Comparison of ENCODE assay signal across 11 cellular contexts in the genomic region with DNA sequence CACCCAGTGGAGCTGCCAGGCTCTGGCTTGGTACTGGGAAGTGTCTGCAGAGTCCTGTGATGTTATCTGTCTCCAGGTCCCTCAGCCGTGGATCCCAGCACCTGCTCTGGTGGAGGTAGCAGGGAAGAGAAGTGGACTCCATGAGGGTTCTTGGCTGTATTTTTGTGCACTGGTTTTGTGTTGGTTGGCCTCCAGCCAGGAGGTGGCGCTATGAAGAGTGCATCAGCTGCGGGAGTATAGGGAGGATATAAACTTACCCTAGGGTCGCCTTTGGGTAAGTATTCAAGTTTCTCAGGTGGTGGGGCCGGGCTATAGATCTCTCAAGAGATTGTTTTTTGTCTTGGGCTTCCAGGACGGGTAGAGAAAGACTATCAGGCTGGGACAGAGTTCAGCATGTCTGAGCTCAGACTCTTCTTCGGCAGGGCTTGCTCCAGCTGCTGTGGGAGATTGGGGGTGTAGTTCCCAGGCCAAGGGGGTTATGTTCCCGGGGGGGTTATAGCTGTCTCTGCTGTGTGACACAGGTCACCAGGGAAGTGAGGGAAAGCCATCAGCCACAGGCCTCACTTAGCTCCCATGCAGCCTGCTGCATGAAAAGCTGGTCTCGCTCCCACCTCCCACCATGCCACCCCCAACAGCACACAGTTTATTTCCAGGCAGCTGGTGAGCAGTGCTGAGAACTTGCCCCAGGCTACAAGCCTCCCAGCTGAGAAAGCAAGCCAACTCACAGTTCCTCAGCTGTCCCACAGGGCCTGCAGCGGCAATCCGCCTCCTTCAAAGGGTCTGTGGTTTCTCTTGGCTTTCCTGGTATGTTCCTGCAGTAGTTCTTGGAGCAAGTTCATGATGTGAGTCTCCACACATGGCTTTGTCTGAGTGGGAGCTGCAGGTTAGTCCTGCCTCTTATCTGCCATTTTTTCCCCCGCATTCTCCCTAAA.
DNase-seq lines count a peak whose midpoint lies in the region; ATAC-seq and TF ChIP-seq lines count a peak whose summit lies in the region.
"Had no signal": no experiment of that assay in that cellular context is flagged by ENCODE, and none has a peak within 500 bp of the region (broad histone marks: within the 10 kb centered on the region; RNA-seq: fewer than 3 reads in every experiment).

No MANE protein-coding gene starts in this region.

- peak overlapping the region; percentile 79 for H4K91ac ChIP-seq in trophoblast cell (ENCODE audit: low read depth, low read length)

- no peaks in the 10 kb centered on the region for H3K27me3 ChIP-seq in OCI-LY3 (ENCODE audit: low read depth, low read length)
- H3K27me3 ChIP-seq in endodermal cell (ENCODE audit: control insufficient read depth, insufficient read depth, low read length, poor library complexity, severe bottlenecking), result no peaks in the 10 kb centered on the region
- no peaks in the 10 kb centered on the region for H3K27me3 ChIP-seq in trophoblast cell (ENCODE audit: insufficient read depth, low read length)

- no peak overlapping the region for H2AFZ ChIP-seq in OCI-LY3 (ENCODE audit: low read depth, low read length)
- no peak overlapping the region for H2AFZ ChIP-seq in trophoblast cell (ENCODE audit: insufficient read depth, low read length, poor library complexity)

- H2AK5ac ChIP-seq in trophoblast cell (ENCODE audit: low read length), result peak overlapping the region; percentile 90

- H2BK12ac ChIP-seq in trophoblast cell (ENCODE audit: low read length), result peak overlapping the region; percentile 55

- peaks cover 31% of the 10 kb centered on the region for H3K36me3 Mint-ChIP-seq in endodermal cell (ENCODE audit: low read depth)

- H4K20me1 ChIP-seq in OCI-LY3 (ENCODE audit: insufficient read depth, low read length), result no peaks in the 10 kb centered on the region

- no peak overlapping the region for H3K4me3 ChIP-seq in OCI-LY3 (ENCODE audit: low read length)
- H3K4me3 ChIP-seq in endodermal cell (ENCODE audit: low read length), result no peak overlapping the region
- no peak overlapping the region for H3K4me3 ChIP-seq in trophoblast cell (ENCODE audit: low read depth, low read length)

- H3K14ac ChIP-seq in trophoblast cell (ENCODE audit: low read length), result peak overlapping the region; percentile 32

- POLR2A ChIA-PET in HEK293T (lab: Yijun Ruan, JAX), result no interaction called here

- H3K27ac Mint-ChIP-seq in endodermal cell, result no peak overlapping the region
- H3K27ac Mint-ChIP-seq: T-helper 1 cell treated with Interleukin-12 subunit alpha and Interleukin-12 subunit beta and Interleukin-4 antibody, amounts not matched to agents 30 μg/mL and 1 μg/mL, for 36 hours had no signal

- DNase-seq in NCI-H146 (lab: John Stamatoyannopoulos, UW) (peak; percentile 17), NCI-H146 treated with DMSO at 0.1 percent for 48 hours (lab: John Stamatoyannopoulos, UW; ENCODE audit: unreplicated experiment) (no peak), endodermal cell (peak; percentile 74), trophoblast cell (peak; percentile 97 to 98), HEK293T (ENCODE audit: extremely low spot score) (no peak)
- no peak for DNase-seq in activated CD4-positive, CD25-positive, alpha-beta regulatory T cell treated with anti-CD3 and anti-CD28 coated beads, Interleukin-2, amount 50 U/mL, for 72 hours
- DNase-seq: NCI-H2081, right cardiac atrium had no signal

- WGBS in endodermal cell (ENCODE audit: insufficient coverage in 1 of 2, insufficient read length in 1 of 2), 2 experiments, result 92% methylated on average over 4 to 12 of the region's 12 CpGs
- WGBS in trophoblast cell (ENCODE audit: extremely low coverage, insufficient coverage, insufficient read length), result no CpG with 5 or more reads among the region's 12 CpGs

- H3K4me1 Mint-ChIP-seq in endodermal cell, result no peaks in the 10 kb centered on the region

- no peaks in the 10 kb centered on the region for H3K27me3 Mint-ChIP-seq in endodermal cell (ENCODE audit: insufficient read depth)

- peaks cover 9% of the 10 kb centered on the region for H3K79me1 ChIP-seq in trophoblast cell (ENCODE audit: low read length)

- H3K36me3 ChIP-seq in OCI-LY3 (replicated peaks; ENCODE audit: low read depth, low read length), result no peaks in the 10 kb centered on the region
- H3K36me3 ChIP-seq in endodermal cell (ENCODE audit: control insufficient read depth, insufficient read depth, low read length), result no peaks in the 10 kb centered on the region
- H3K36me3 ChIP-seq in trophoblast cell (ENCODE audit: control insufficient read depth in 1 of 2, insufficient read depth in 2 of 2, low read length in 2 of 2), result peaks cover 4% of the 10 kb centered on the region in 2 experiments

- CTCF ChIA-PET in HEK293T (lab: Yijun Ruan, JAX), result interaction anchor here (0.6 to 1.2 kb wide), 5 partner anchors 9 to 642 kb away, joined by 3 to 6 read pairs (median 3); no protein-coding TSS in a partner anchor

- H3K79me2 ChIP-seq in OCI-LY3 (ENCODE audit: low read length) (no peaks in the 10 kb centered on the region), trophoblast cell (ENCODE audit: control insufficient read depth, insufficient read depth, low read length, poor library complexity) (no peaks in the 10 kb centered on the region)

- no peak for ATAC-seq in GM21447 (IDR thresholded peaks at IDR 0.05; ENCODE audit: unreplicated experiment)
- ATAC-seq: right cardiac atrium had no signal

- peak overlapping the region; percentile 61 for H2BK5ac ChIP-seq in trophoblast cell (ENCODE audit: low read depth, low read length, poor library complexity)

- TF ChIP-seq CTCF in OCI-LY3 (IDR thresholded peaks at IDR 0.05; ENCODE audit: low read depth, low read length) (peak; percentile 15; the same call in 1 of the 2 replicates), endodermal cell (conservative IDR thresholded peaks at IDR 0.05) (peak; percentile 51)

- H3K9me3 Mint-ChIP-seq in endodermal cell, result peaks cover 34% of the 10 kb centered on the region

- peak overlapping the region; percentile 18 for H4K8ac ChIP-seq in trophoblast cell (ENCODE audit: low read depth, low read length)

- H3K18ac ChIP-seq in trophoblast cell (ENCODE audit: low read length), result peak overlapping the region; percentile 90

- H3K4me2 ChIP-seq in OCI-LY3 (ENCODE audit: low read length) (no peak overlapping the region), trophoblast cell (ENCODE audit: low read length) (peak overlapping the region; percentile 46)

- no peak overlapping the region for H3K4me3 Mint-ChIP-seq in endodermal cell
- H3K4me3 Mint-ChIP-seq: T-helper 1 cell treated with Interleukin-12 subunit alpha and Interleukin-12 subunit beta and Interleukin-4 antibody, amounts not matched to agents 30 μg/mL and 1 μg/mL, for 36 hours had no signal

- H3K4ac ChIP-seq in trophoblast cell (ENCODE audit: low read depth, low read length), result peak overlapping the region; percentile 33

- H3K4me1 ChIP-seq in OCI-LY3 (ENCODE audit: low read length), result no peaks in the 10 kb centered on the region
- H3K4me1 ChIP-seq in endodermal cell (ENCODE audit: control insufficient read depth, insufficient read depth, low read length), result no peaks in the 10 kb centered on the region
- peaks cover 8 to 13% of the 10 kb centered on the region in 2 experiments for H3K4me1 ChIP-seq in trophoblast cell (ENCODE audit: control insufficient read depth in 1 of 2, insufficient read depth in 2 of 2, low read length in 2 of 2)

- H3K27ac ChIP-seq in OCI-LY3 (ENCODE audit: low read length), result no peak overlapping the region
- no peak overlapping the region for H3K27ac ChIP-seq in endodermal cell (ENCODE audit: low read depth, low read length)
- H3K27ac ChIP-seq in trophoblast cell (ENCODE audit: low read depth, low read length), result peak overlapping the region; percentile 78

- H3K9me3 ChIP-seq in OCI-LY3 (ENCODE audit: insufficient read depth, low read length) (no peaks in the 10 kb centered on the region), endodermal cell (ENCODE audit: control insufficient read depth, low read length) (peaks cover 21% of the 10 kb centered on the region), trophoblast cell (ENCODE audit: insufficient read depth, low read depth, low read length) (peaks cover 3% of the 10 kb centered on the region)

- H3K9ac ChIP-seq in OCI-LY3 (ENCODE audit: low read length), result no peak overlapping the region
- H3K9ac ChIP-seq in endodermal cell (ENCODE audit: extremely low read depth, low read length, poor library complexity, severe bottlenecking), result no peak overlapping the region
- no peak overlapping the region for H3K9ac ChIP-seq in trophoblast cell (ENCODE audit: low read length)

- H2BK120ac ChIP-seq in trophoblast cell (ENCODE audit: insufficient read depth, low read length, poor library complexity), result peak overlapping the region; percentile 85

- no peak overlapping the region for H3K23ac ChIP-seq in trophoblast cell (ENCODE audit: low read length)

- no peak overlapping the region for H4K12ac ChIP-seq in trophoblast cell (ENCODE audit: low read depth, low read length)

TF ChIP-seq in HEK293T, 16 proteins besides CTCF, POLR2A, EP300 and RAD21:
- TF ChIP-seq, protein P1, sequence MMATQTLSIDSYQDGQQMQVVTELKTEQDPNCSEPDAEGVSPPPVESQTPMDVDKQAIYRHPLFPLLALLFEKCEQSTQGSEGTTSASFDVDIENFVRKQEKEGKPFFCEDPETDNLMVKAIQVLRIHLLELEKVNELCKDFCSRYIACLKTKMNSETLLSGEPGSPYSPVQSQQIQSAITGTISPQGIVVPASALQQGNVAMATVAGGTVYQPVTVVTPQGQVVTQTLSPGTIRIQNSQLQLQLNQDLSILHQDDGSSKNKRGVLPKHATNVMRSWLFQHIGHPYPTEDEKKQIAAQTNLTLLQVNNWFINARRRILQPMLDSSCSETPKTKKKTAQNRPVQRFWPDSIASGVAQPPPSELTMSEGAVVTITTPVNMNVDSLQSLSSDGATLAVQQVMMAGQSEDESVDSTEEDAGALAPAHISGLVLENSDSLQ (IDR thresholded peaks at IDR 0.05), result no peak
- TF ChIP-seq ARNT (IDR thresholded peaks at IDR 0.05), result no peak
- TF ChIP-seq SP1 (IDR thresholded peaks at IDR 0.05), result no peak
- TF ChIP-seq LEF1 (IDR thresholded peaks at IDR 0.05; ENCODE audit: borderline replicate concordance), result no peak
- no peak for TF ChIP-seq HDGF (IDR thresholded peaks at IDR 0.05; ENCODE audit: borderline replicate concordance)
- TF ChIP-seq ZNF384 (IDR thresholded peaks at IDR 0.05), result no peak
- no peak for TF ChIP-seq FOXK2 (IDR thresholded peaks at IDR 0.05)
- no peak for TF ChIP-seq ELF4 (IDR thresholded peaks at IDR 0.05)
- no peak for TF ChIP-seq CTBP1 (IDR thresholded peaks at IDR 0.05; ENCODE audit: borderline replicate concordance)
- TF ChIP-seq FOXA1 (IDR thresholded peaks at IDR 0.05), result no peak
- TF ChIP-seq NFRKB (IDR thresholded peaks at IDR 0.05), result no peak

Comparison
In these comparisons a context has a peak if more than half of its experiments do, and no peak if none do; other contexts are left out.
1. DNase-seq: peak in NCI-H146 (single experiment), endodermal cell (single experiment) and trophoblast cell (2 of 2); none in NCI-H146 treated with DMSO at 0.1 percent for 48 hours (single experiment), activated CD4-positive, CD25-positive, alpha-beta regulatory T cell treated with anti-CD3 and anti-CD28 coated beads, Interleukin-2, amount 50 U/mL, for 72 hours (single experiment) and HEK293T (single experiment).